In the genomic region with DNA sequence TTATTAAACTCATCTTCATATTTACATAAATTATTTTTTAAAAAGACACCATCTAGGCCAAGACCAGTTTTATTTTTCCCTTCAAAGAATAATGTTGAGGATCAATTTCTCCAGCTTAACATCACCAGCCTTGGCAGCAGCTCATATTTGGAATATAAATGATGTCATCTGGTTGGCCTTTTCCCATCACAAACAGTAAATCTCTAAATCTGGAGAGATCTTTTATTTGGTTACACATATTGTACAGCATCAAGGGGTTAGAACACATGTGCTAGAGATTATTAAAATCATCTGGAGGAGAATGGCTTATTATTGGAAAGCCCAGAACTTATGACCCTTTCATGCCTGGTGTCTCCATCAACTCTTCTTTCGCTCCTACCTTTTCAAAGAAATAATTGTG, we compare ENCODE assay signal across 24 cellular contexts.
DNase-seq lines count a peak whose midpoint lies in the region; ATAC-seq, FAIRE-seq and TF ChIP-seq lines count a peak whose summit lies in the region.
"Had no signal": no experiment of that assay in that cellular context is flagged by ENCODE, and none has a peak within 500 bp of the region (broad histone marks: within the 10 kb centered on the region; RNA-seq: fewer than 3 reads in every experiment).

No MANE protein-coding gene starts in this region.

- H3K36me3 ChIP-seq in mammary epithelial cell (ENCODE audit: insufficient read depth, low read length): no peaks in the 10 kb centered on the region
- H3K36me3 ChIP-seq in A673 (ENCODE audit: insufficient read depth, low read length, poor library complexity, severe bottlenecking): no peaks in the 10 kb centered on the region
- H3K36me3 ChIP-seq: heart left ventricle, SJSA1, stomach had no signal

- 100% methylated on average over 1 of the region's 1 CpG for WGBS in mammary epithelial cell (ENCODE audit: low coverage, missing lambda C conversion rate)

- H3K79me2 ChIP-seq in mammary epithelial cell (ENCODE audit: insufficient read depth, low read length): no peaks in the 10 kb centered on the region

- no peak overlapping the region for H3K27ac ChIP-seq in mammary epithelial cell (ENCODE audit: insufficient read depth, low read depth, low read length)
- no peak overlapping the region for H3K27ac ChIP-seq in A673 (ENCODE audit: low read depth, low read length, poor library complexity, severe bottlenecking)
- H3K27ac ChIP-seq: C4-2B, heart left ventricle, SJSA1, stomach had no signal

- H2AFZ ChIP-seq in mammary epithelial cell (ENCODE audit: low read depth, low read length): no peak overlapping the region

- no peak overlapping the region for H3K9ac ChIP-seq in mammary epithelial cell (ENCODE audit: insufficient read depth, low read length)

- H3K9me3 ChIP-seq in mammary epithelial cell (replicated peaks; ENCODE audit: insufficient read depth, low read length): no peaks in the 10 kb centered on the region
- H3K9me3 ChIP-seq in A673 (ENCODE audit: low read depth, low read length, poor library complexity, severe bottlenecking): no peaks in the 10 kb centered on the region
- H3K9me3 ChIP-seq: SJSA1, stomach had no signal

- H3K4me3 ChIP-seq in HFF-Myc (replicated peaks; ENCODE audit: low read depth, low read length): no peak overlapping the region
- no peak overlapping the region for H3K4me3 ChIP-seq in astrocyte of the cerebellum (ENCODE audit: low read depth, low read length)
- no peak overlapping the region for H3K4me3 ChIP-seq in foreskin fibroblast (ENCODE audit: low read depth in 1 of 2, low read length in 2 of 2)
- H3K4me3 ChIP-seq in mammary epithelial cell (replicated peaks in 1 of 3; ENCODE audit: insufficient read depth in 1 of 3, low read depth in 2 of 3, low read length in 3 of 3): no peak overlapping the region
- no peak overlapping the region for H3K4me3 ChIP-seq in A673 (ENCODE audit: low read depth, low read length, poor library complexity, severe bottlenecking)
- H3K4me3 ChIP-seq: heart left ventricle, SJSA1, stomach had no signal

- no peak for TF ChIP-seq POLR2A in H54 (IDR thresholded peaks at IDR 0.05; ENCODE audit: low read depth, low read length)

- no peaks in the 10 kb centered on the region for H4K20me1 ChIP-seq in mammary epithelial cell (ENCODE audit: insufficient read depth, low read length)

- CTCF ChIA-PET in mammary epithelial cell (lab: Charles Lee; ENCODE audit: low non-redundant PET) (no interaction called here), A673 (lab: Charles Lee) (no interaction called here)

- ATAC-seq in GM18870 (IDR thresholded peaks at IDR 0.05; ENCODE audit: unreplicated experiment): no peak
- ATAC-seq: heart left ventricle, left colon, T-helper 17 cell had no signal

- H3K27me3 ChIP-seq in mammary epithelial cell (ENCODE audit: insufficient read depth, low read length) (no peaks in the 10 kb centered on the region), A673 (replicated peaks; ENCODE audit: insufficient read depth, low read depth, low read length, poor library complexity) (no peaks in the 10 kb centered on the region)
- H3K27me3 ChIP-seq: heart left ventricle, SJSA1, stomach had no signal

- TF ChIP-seq CTCF in AG09319 (IDR thresholded peaks at IDR 0.05; ENCODE audit: low read depth, low read length) (no peak), HFF-Myc (IDR thresholded peaks at IDR 0.05; ENCODE audit: low read depth, low read length, missing control alignments) (no peak), astrocyte of the cerebellum (IDR thresholded peaks at IDR 0.05; ENCODE audit: low read depth, low read length, missing control alignments) (no peak), foreskin fibroblast (IDR thresholded peaks at IDR 0.05; ENCODE audit: low read depth, low read length) (no peak), mammary epithelial cell (conservative IDR thresholded peaks at IDR 0.05 in 1 of 2, IDR thresholded peaks at IDR 0.05 in 1 of 2; ENCODE audit: extremely low read depth in 1 of 2, insufficient read depth in 1 of 2, low read depth in 1 of 2, low read length in 2 of 2) (no peak), A673 (conservative IDR thresholded peaks at IDR 0.05; ENCODE audit: low read depth, low read length) (no peak)

- POLR2A ChIA-PET in A673 (lab: Charles Lee; ENCODE audit: low non-redundant PET): no interaction called here

- BruUV-seq in mammary epithelial cell (replicated peaks; lab: Mats Ljungman, UMichigan) (no TSS peak), A673 (replicated peaks; lab: Mats Ljungman, UMichigan) (no TSS peak)

- no peak overlapping the region for H3K4me2 ChIP-seq in mammary epithelial cell (ENCODE audit: insufficient read depth, low read depth, low read length)

- DNase-seq in AG09319 (ENCODE audit: extremely low read depth, low read depth): peak; percentile 71
- DNase-seq in HFF-Myc (ENCODE audit: extremely low read depth, low read depth): peak; percentile 63
- DNase-seq in astrocyte of the cerebellum (ENCODE audit: low read depth): peak; percentile 47
- DNase-seq in foreskin fibroblast: peak; percentile 78 to 90
- DNase-seq in mammary epithelial cell: no peak
- DNase-seq in H54 (ENCODE audit: insufficient read length, low spot score): no peak
- DNase-seq in A673 (ENCODE audit: low spot score): no peak
- DNase-seq: activated CD4-positive, alpha-beta T cell treated with anti-CD3 and anti-CD28 coated beads for 48 hours; effector CD8-positive, alpha-beta T cell; heart left ventricle; HFFc6; Kasumi-1; left colon; mesendoderm; naive B cell; NCI-H1092; NCI-H2081; stomach; T-helper 17 cell had no signal

- H3K4me1 ChIP-seq in mammary epithelial cell (ENCODE audit: insufficient read depth, low read length) (peaks cover 19% of the 10 kb centered on the region), A673 (ENCODE audit: insufficient read depth, low read length, poor library complexity, severe bottlenecking) (no peaks in the 10 kb centered on the region)

- no peak for FAIRE-seq in H54 (lab: Jason Lieb, UNC)
- FAIRE-seq: A204.1, astrocyte had no signal

- in situ Hi-C loops in astrocyte of the cerebellum (cut with HindIII; ENCODE audit: low sequenced_read_pairs) (no loop called here), mammary epithelial cell (cut with MboI; ENCODE audit: low sequenced_read_pairs in 2 of 2) (no loop called here)

- dilution Hi-C loops in mammary epithelial cell (cut with HindIII; ENCODE audit: low sequenced_read_pairs): no loop called here

- intact Hi-C loops in mammary epithelial cell (cut with micrococcal nuclease) (no loop called here), A673 (cut with micrococcal nuclease; ENCODE audit: unreplicated experiment) (no loop called here)

Comparison
In these comparisons a context has a peak if more than half of its experiments do, and no peak if none do; other contexts are left out.
1. DNase-seq: peak in AG09319 (single experiment), HFF-Myc (single experiment), astrocyte of the cerebellum (single experiment) and foreskin fibroblast (2 of 2); none in mammary epithelial cell (single experiment), H54 (single experiment) and A673 (single experiment).